Comparison of ENCODE assay signal across 14 cellular contexts in the genomic region with DNA sequence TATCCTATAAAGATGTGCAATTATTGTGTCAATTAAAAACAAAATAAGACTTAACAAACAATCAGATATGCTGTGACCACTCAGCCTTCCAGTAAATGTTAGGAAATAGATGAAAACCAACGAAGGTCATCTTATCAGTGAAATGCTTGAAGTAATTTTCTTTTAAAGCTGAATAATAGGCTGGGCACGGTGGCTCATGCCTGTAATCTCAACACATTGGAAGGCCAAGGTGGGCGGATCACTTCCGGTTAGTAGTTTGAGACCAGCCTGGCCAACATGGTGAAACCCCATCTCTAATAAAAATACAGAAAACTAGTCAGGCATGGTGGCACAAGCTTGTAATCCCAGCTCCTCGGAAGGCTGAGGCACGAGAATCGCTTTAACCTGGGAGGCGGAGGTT. TPM values are rescaled to one million over a fixed set of nuclear protein-coding genes. Genes with fewer than 3 reads are reported as not detected.
DNase-seq lines count a peak whose midpoint lies in the region; TF ChIP-seq lines count a peak whose summit lies in the region.
"Had no signal": no experiment of that assay in that cellular context is flagged by ENCODE, and none has a peak within 500 bp of the region (broad histone marks: within the 10 kb centered on the region; RNA-seq: fewer than 3 reads in every experiment).

No MANE protein-coding gene starts in this region.

- H3K27me3 Mint-ChIP-seq in osteocyte (ENCODE audit: unreplicated experiment), result no peaks in the 10 kb centered on the region
- H3K27me3 Mint-ChIP-seq: CD4-positive, alpha-beta T cell had no signal

- H3K9me3 Mint-ChIP-seq in osteocyte (ENCODE audit: unreplicated experiment), result no peaks in the 10 kb centered on the region
- H3K9me3 Mint-ChIP-seq: CD4-positive, alpha-beta T cell; GM23338 had no signal

- DNase-seq in NCI-H146 (lab: John Stamatoyannopoulos, UW) (peak; percentile 44), NCI-H226 (peak; percentile 54), fibroblast of pulmonary artery (ENCODE audit: low read depth) (peak; percentile 22), osteocyte (ENCODE audit: extremely low spot score, unreplicated experiment) (no peak), NCI-H1417 (lab: John Stamatoyannopoulos, UW) (no peak), WERI-Rb-1 (no peak)
- DNase-seq: ACHN; AML-193; Caco-2; CD4-positive, alpha-beta T cell; GDM1; HCEC 1CT had no signal

- no peak overlapping the region for H3K4me3 Mint-ChIP-seq in osteocyte (ENCODE audit: unreplicated experiment)
- H3K4me3 Mint-ChIP-seq: CD4-positive, alpha-beta T cell; GM23338 had no signal

- no peak overlapping the region for H3K4me3 ChIP-seq in fibroblast of pulmonary artery (replicated peaks; ENCODE audit: low read depth, low read length)
- H3K4me3 ChIP-seq in WERI-Rb-1 (ENCODE audit: low read depth, low read length), result no peak overlapping the region
- H3K4me3 ChIP-seq: GM23338 had no signal

- peaks cover 3% of the 10 kb centered on the region for H3K36me3 Mint-ChIP-seq in osteocyte (ENCODE audit: unreplicated experiment)

- peaks cover 4% of the 10 kb centered on the region for H3K4me1 Mint-ChIP-seq in osteocyte (ENCODE audit: unreplicated experiment)

- no peaks in the 10 kb centered on the region for H3K9me3 ChIP-seq in WERI-Rb-1 (ENCODE audit: severe bottlenecking)
- H3K9me3 ChIP-seq: Caco-2 had no signal

- H3K27me3 ChIP-seq in WERI-Rb-1 (ENCODE audit: insufficient read depth, low read depth, severe bottlenecking), result no peaks in the 10 kb centered on the region

- no peak overlapping the region for H3K27ac Mint-ChIP-seq in osteocyte (ENCODE audit: unreplicated experiment)
- H3K27ac Mint-ChIP-seq: CD4-positive, alpha-beta T cell; GM23338 had no signal

- H3K27ac ChIP-seq in WERI-Rb-1, result no peak overlapping the region
- H3K27ac ChIP-seq: C4-2B had no signal

- TF ChIP-seq CTCF in fibroblast of pulmonary artery (IDR thresholded peaks at IDR 0.05; ENCODE audit: low read length, missing control alignments) (no peak), osteocyte (IDR thresholded peaks at IDR 0.05) (no peak), WERI-Rb-1 (IDR thresholded peaks at IDR 0.05; ENCODE audit: low read depth, low read length) (no peak)

- no peaks in the 10 kb centered on the region for H3K36me3 ChIP-seq in WERI-Rb-1

RNA-seq across cellular contexts. Expression of a gene that starts 31.2 kb away (rescaled TPM):
- total RNA-seq in osteocyte, result 40.3 and 42.7 TPM in 2 replicates

RNA-seq across cellular contexts. Expression of a gene that starts 31.3 kb away (rescaled TPM):
- total RNA-seq in osteocyte, result 18.2 and 18.8 TPM in 2 replicates

Comparison
In these comparisons a context has a peak if more than half of its experiments do, and no peak if none do; other contexts are left out.
1. DNase-seq: peak in NCI-H146 (single experiment), NCI-H226 (single experiment) and fibroblast of pulmonary artery (single experiment); none in osteocyte (single experiment), NCI-H1417 (0 of 3) and WERI-Rb-1 (single experiment).